Comparison of ENCODE assay signal across 12 cellular contexts in genomic region chr20:6575912-6576391, GRCh38.
A peak's percentile ranks its signal among the peaks of the same experiment; 100 is the strongest.
DNase-seq lines count a peak whose midpoint lies in the region; ATAC-seq and TF ChIP-seq lines count a peak whose summit lies in the region.
"Had no signal": no experiment of that assay in that cellular context is flagged by ENCODE, and none has a peak within 500 bp of the region (broad histone marks: within the 10 kb centered on the region; RNA-seq: fewer than 3 reads in every experiment).

No MANE protein-coding gene starts in this region.

- TF ChIP-seq EP300 in sigmoid colon (IDR thresholded peaks at IDR 0.05) = no peak

- H3K36me3 ChIP-seq in mesendoderm (ENCODE audit: control insufficient read depth, insufficient read depth, low read length) (no peaks in the 10 kb centered on the region), sigmoid colon (no peaks in the 10 kb centered on the region)
- H3K36me3 ChIP-seq: gastroesophageal sphincter had no signal

- H3K79me1 ChIP-seq in mesendoderm (ENCODE audit: low read length) = no peaks in the 10 kb centered on the region

- H2BK5ac ChIP-seq in mesendoderm (ENCODE audit: low read length) = peak overlapping the region; percentile 61

- H3K27ac ChIP-seq in mesendoderm (ENCODE audit: low read depth, low read length) = peak overlapping the region; percentile 37
- H3K27ac ChIP-seq in sigmoid colon = no peak overlapping the region
- H3K27ac ChIP-seq: gastroesophageal sphincter had no signal

- no peak overlapping the region for H3K18ac ChIP-seq in mesendoderm (ENCODE audit: low read length)

- no peak overlapping the region for H3K4me2 ChIP-seq in mesendoderm (ENCODE audit: low read length)

- peak; percentile 73 for DNase-seq in astrocyte of the hippocampus (ENCODE audit: low read depth, low spot score)
- DNase-seq in mesendoderm = peak; percentile 93
- no peak for DNase-seq in sigmoid colon
- DNase-seq in NCI-H1694 (lab: John Stamatoyannopoulos, UW) = no peak
- no peak for DNase-seq in midbrain (lab: John Stamatoyannopoulos, UW)
- DNase-seq: CD4-positive, CD25-positive, alpha-beta regulatory T cell; NCI-H446; small intestine had no signal

- H2AK5ac ChIP-seq in mesendoderm (ENCODE audit: low read length) = no peak overlapping the region

- no peak overlapping the region for H4K8ac ChIP-seq in mesendoderm (ENCODE audit: low read depth, low read length)

- no peak overlapping the region for H2BK15ac ChIP-seq in mesendoderm (replicated peaks; ENCODE audit: low read depth)

- peak overlapping the region; percentile 10 for H3K56ac ChIP-seq in mesendoderm (ENCODE audit: low read length)

- H3K79me2 ChIP-seq in mesendoderm (ENCODE audit: control insufficient read depth, insufficient read depth, low read length) = no peaks in the 10 kb centered on the region

- H3K27me3 ChIP-seq in mesendoderm (ENCODE audit: insufficient read depth, low read length, poor library complexity) = no peaks in the 10 kb centered on the region
- H3K27me3 ChIP-seq in sigmoid colon = no peaks in the 10 kb centered on the region
- H3K27me3 ChIP-seq: gastroesophageal sphincter had no signal

- H4K5ac ChIP-seq in mesendoderm (ENCODE audit: low read length) = no peak overlapping the region

- H2BK120ac ChIP-seq in mesendoderm (ENCODE audit: low read depth, low read length) = no peak overlapping the region

- no CpG with 5 or more reads among the region's 7 CpGs for WGBS in mesendoderm (ENCODE audit: extremely low coverage, insufficient coverage, low lambda C conversion rate)
- 63% methylated on average over 7 of the region's 7 CpGs for WGBS in sigmoid colon, 2 donors

- intact Hi-C loops in sigmoid colon (cut with DNase I) = no loop called here

- peaks cover 10% of the 10 kb centered on the region for H3K4me1 ChIP-seq in mesendoderm (ENCODE audit: control insufficient read depth, low read depth, low read length)
- H3K4me1 ChIP-seq in sigmoid colon = no peaks in the 10 kb centered on the region
- H3K4me1 ChIP-seq: gastroesophageal sphincter had no signal

- no peaks in the 10 kb centered on the region for H3K9me3 ChIP-seq in sigmoid colon
- H3K9me3 ChIP-seq: gastroesophageal sphincter had no signal

- TF ChIP-seq POLR2A in sigmoid colon (IDR thresholded peaks at IDR 0.05) = no peak

- H3K4ac ChIP-seq in mesendoderm (ENCODE audit: low read depth, low read length) = no peak overlapping the region

- H3K23ac ChIP-seq in mesendoderm (ENCODE audit: low read length) = no peak overlapping the region

- ATAC-seq in GM18861 (IDR thresholded peaks at IDR 0.05; ENCODE audit: unreplicated experiment) = peak; percentile 52
- ATAC-seq in HG03432 (IDR thresholded peaks at IDR 0.05; ENCODE audit: unreplicated experiment) = peak; percentile 82
- ATAC-seq in GM18858 (IDR thresholded peaks at IDR 0.05; ENCODE audit: unreplicated experiment) = no peak
- ATAC-seq: gastroesophageal sphincter had no signal

- H3K4me3 ChIP-seq in mesendoderm (ENCODE audit: low read length) = no peak overlapping the region
- no peak overlapping the region for H3K4me3 ChIP-seq in sigmoid colon
- H3K4me3 ChIP-seq: gastroesophageal sphincter had no signal

- no peak for TF ChIP-seq CTCF in sigmoid colon (IDR thresholded peaks at IDR 0.05)

- H3K9ac ChIP-seq in mesendoderm (ENCODE audit: low read length) = no peak overlapping the region

Comparison
In these comparisons a context has a peak if more than half of its experiments do, and no peak if none do; other contexts are left out.
1. DNase-seq: peak in astrocyte of the hippocampus (single experiment) and mesendoderm (single experiment); none in sigmoid colon (single experiment), NCI-H1694 (single experiment) and midbrain (single experiment).